Comparison of ENCODE assay signal across 8 cellular contexts in the genomic region with DNA sequence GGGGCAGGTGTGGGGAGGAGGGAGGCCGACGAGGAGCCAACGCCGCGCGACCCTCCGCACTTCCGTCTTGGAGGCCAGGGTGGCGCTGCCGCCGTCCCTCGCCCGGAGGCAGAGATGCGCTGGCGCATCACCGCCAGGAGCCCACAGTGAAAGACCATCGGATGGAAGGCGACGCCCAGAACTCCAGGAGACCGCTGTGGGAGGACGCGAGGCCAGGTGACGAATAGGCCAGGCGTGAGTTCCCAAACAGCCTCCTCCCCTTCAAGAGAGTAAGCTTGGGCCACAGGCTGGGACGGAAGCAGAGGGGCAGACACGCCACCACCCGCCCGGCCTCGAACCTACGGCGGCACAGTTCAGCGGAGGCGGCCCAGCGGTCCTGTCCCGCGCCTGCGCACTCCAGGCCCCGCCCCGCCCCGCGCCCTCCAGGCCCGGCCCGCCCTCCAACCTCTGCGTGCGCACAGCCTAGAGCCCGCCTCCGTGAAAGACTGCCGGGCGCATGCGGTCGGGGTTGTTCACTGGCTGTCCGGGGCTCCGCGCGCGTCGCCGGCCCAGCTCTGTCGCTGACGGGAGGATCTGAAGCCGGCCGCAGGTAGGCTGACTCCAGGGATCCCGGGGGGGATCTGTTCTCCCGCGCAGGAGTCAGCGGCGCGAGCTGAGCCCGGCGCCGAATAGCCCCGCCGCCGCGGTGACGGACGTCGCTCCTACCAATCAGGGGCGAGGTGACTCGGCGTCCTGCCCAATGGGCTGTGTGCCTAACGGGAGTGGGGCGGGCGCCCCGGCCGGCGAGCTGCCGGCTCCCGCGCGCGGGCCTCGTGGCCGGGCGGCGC. TPM values are rescaled to one million over a fixed set of nuclear protein-coding genes. Genes with fewer than 3 reads are reported as not detected.
DNase-seq lines count a peak whose midpoint lies in the region; ATAC-seq, FAIRE-seq and TF ChIP-seq lines count a peak whose summit lies in the region.

A gene with protein sequence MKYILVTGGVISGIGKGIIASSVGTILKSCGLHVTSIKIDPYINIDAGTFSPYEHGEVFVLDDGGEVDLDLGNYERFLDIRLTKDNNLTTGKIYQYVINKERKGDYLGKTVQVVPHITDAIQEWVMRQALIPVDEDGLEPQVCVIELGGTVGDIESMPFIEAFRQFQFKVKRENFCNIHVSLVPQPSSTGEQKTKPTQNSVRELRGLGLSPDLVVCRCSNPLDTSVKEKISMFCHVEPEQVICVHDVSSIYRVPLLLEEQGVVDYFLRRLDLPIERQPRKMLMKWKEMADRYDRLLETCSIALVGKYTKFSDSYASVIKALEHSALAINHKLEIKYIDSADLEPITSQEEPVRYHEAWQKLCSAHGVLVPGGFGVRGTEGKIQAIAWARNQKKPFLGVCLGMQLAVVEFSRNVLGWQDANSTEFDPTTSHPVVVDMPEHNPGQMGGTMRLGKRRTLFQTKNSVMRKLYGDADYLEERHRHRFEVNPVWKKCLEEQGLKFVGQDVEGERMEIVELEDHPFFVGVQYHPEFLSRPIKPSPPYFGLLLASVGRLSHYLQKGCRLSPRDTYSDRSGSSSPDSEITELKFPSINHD (plus strand): TSS at position 456 of the 827 bp plus-strand sequence. CDS start 3,595 bp downstream, outside the sequence.

- peak within 1 kb of the TSS; percentile 96 for H3K27ac Mint-ChIP-seq in activated naive CD8-positive, alpha-beta T cell treated with anti-CD3 and anti-CD28 coated beads, Interleukin-2, amount 10 ng/mL, durations not matched to agents 7 days and 5 days

- peak within 1 kb of the TSS; percentile 93 for H3K4me3 Mint-ChIP-seq in activated naive CD8-positive, alpha-beta T cell treated with anti-CD3 and anti-CD28 coated beads, Interleukin-2, amount 10 ng/mL, durations not matched to agents 7 days and 5 days

- H3F3A ChIP-seq in SU-DHL-6 (ENCODE audit: insufficient read depth), result no peaks in the 10 kb centered on the region

- H3K79me2 ChIP-seq in SU-DHL-6 (ENCODE audit: insufficient read depth, low read length), result peaks cover 45% of the 10 kb centered on the region

- H3K9me2 ChIP-seq in SU-DHL-6 (replicated peaks; ENCODE audit: insufficient read depth, low read length), result no peaks in the 10 kb centered on the region

- peaks cover 0 to 17% (median 13%) of the 10 kb centered on the region in 3 donors for H3K4me1 ChIP-seq in pancreas
- peaks cover 0 to 73% (median 38%) of the 10 kb centered on the region in 4 donors for H3K4me1 ChIP-seq in tibial artery

- peaks cover 18% of the 10 kb centered on the region; the same call in 1 of the 2 replicates for H4K20me1 ChIP-seq in SU-DHL-6 (ENCODE audit: low read depth, low read length)

- H3K9me3 Mint-ChIP-seq in activated naive CD8-positive, alpha-beta T cell treated with anti-CD3 and anti-CD28 coated beads, Interleukin-2, amount 10 ng/mL, durations not matched to agents 7 days and 5 days, result no peaks in the 10 kb centered on the region

- H3K4me3 ChIP-seq in GM12875 (ENCODE audit: low read depth, low read length) (peak within 1 kb of the TSS; percentile 87), SU-DHL-6 (ENCODE audit: insufficient read depth, low read length, poor library complexity, severe bottlenecking) (peak within 1 kb of the TSS; percentile 93), pancreas (peak within 1 kb of the TSS; percentile 62 to 95 (median 64)), tibial artery (peak within 1 kb of the TSS; percentile 78 to 89)

- ATAC-seq in HG02763 (IDR thresholded peaks at IDR 0.05; ENCODE audit: unreplicated experiment) (peak; percentile 87), Right ventricle myocardium inferior (peak; percentile 97), pancreas (peak; percentile 93 to 96 (median 94))
- peak; percentile 92 for ATAC-seq in activated naive CD8-positive, alpha-beta T cell treated with anti-CD3 and anti-CD28 coated beads, Interleukin-2, amount 10 ng/mL, durations not matched to agents 7 days and 5 days (ENCODE audit: low read depth)

- POLR2A ChIA-PET in activated naive CD8-positive, alpha-beta T cell treated with anti-CD3 and anti-CD28 coated beads, Interleukin-2, amount 10 ng/mL, durations not matched to agents 7 days and 5 days (lab: Charles Lee), result interaction anchor here (0.8 to 2.7 kb wide), 21 partner anchors 14 to 1788 kb away, joined by 3 to 28 read pairs (median 3); a partner anchor contains a TSS

- peak within 1 kb of the TSS; percentile 73 for H3K4me2 ChIP-seq in SU-DHL-6 (ENCODE audit: low read depth, low read length, poor library complexity, severe bottlenecking)

- peaks cover 16% of the 10 kb centered on the region for H3K36me3 Mint-ChIP-seq in activated naive CD8-positive, alpha-beta T cell treated with anti-CD3 and anti-CD28 coated beads, Interleukin-2, amount 10 ng/mL, durations not matched to agents 7 days and 5 days

- WGBS in pancreas, 2 donors, result 1% methylated on average over 60 to 96 of the region's 96 CpGs

- H3K9ac ChIP-seq in SU-DHL-6 (ENCODE audit: low read length), result peak within 1 kb of the TSS; percentile 99

- intact Hi-C loops in Right ventricle myocardium inferior (cut with DNase I) (loop anchor here (5.0 kb wide), 1 partner anchor 263 kb away; a partner anchor contains a TSS), pancreas (cut with DNase I) (no loop called here), tibial artery (cut with DNase I; ENCODE audit: low total_unique reads) (no loop called here)

- DNase-seq in NCI-H1417 (lab: John Stamatoyannopoulos, UW), result peak; percentile 97 to 99 (median 98)
- DNase-seq in activated naive CD8-positive, alpha-beta T cell treated with anti-CD3 and anti-CD28 coated beads, Interleukin-2, amount 10 ng/mL, durations not matched to agents 7 days and 5 days, result peak; percentile 98
- DNase-seq in Right ventricle myocardium inferior (ENCODE audit: missing footprints), result peak; percentile 97
- peak; percentile 93 to 99 (median 98) for DNase-seq in pancreas
- DNase-seq in tibial artery, result peak; percentile 92 to 97

- H2AFZ ChIP-seq in SU-DHL-6 (ENCODE audit: low read depth, low read length, severe bottlenecking), result peak within 1 kb of the TSS; percentile 82

- FAIRE-seq in pancreas (lab: Jason Lieb, UNC), result no peak

- no peaks in the 10 kb centered on the region for H3K27me3 Mint-ChIP-seq in activated naive CD8-positive, alpha-beta T cell treated with anti-CD3 and anti-CD28 coated beads, Interleukin-2, amount 10 ng/mL, durations not matched to agents 7 days and 5 days

- H3K27me3 ChIP-seq in SU-DHL-6 (ENCODE audit: low read length) (no peaks in the 10 kb centered on the region), pancreas (no peaks in the 10 kb centered on the region), tibial artery (no peaks in the 10 kb centered on the region)

- no peaks in the 10 kb centered on the region for H3K9me3 ChIP-seq in SU-DHL-6 (ENCODE audit: insufficient read depth, low read length)
- H3K9me3 ChIP-seq in pancreas, result no peaks in the 10 kb centered on the region
- H3K9me3 ChIP-seq in tibial artery, result no peaks in the 10 kb centered on the region

- peaks cover 8% of the 10 kb centered on the region for H3K36me3 ChIP-seq in SU-DHL-6 (ENCODE audit: low read length)
- no peaks in the 10 kb centered on the region for H3K36me3 ChIP-seq in pancreas
- H3K36me3 ChIP-seq in tibial artery, result peaks cover 0 to under 1% (median 0%) of the 10 kb centered on the region in 3 donors

- TF ChIP-seq CTCF in GM12875 (IDR thresholded peaks at IDR 0.05; ENCODE audit: borderline replicate concordance, insufficient read depth, low read depth, low read length) (peak; percentile 44; the same call in 1 of the 2 replicates), SU-DHL-6 (IDR thresholded peaks at IDR 0.05; ENCODE audit: insufficient read depth, low read length, poor library complexity, severe bottlenecking) (peak; percentile 23), pancreas (IDR thresholded peaks at IDR 0.05) (no peak), tibial artery (IDR thresholded peaks at IDR 0.05) (peak in 1 of 2 experiments; percentile 22)

- H3K4me1 Mint-ChIP-seq in activated naive CD8-positive, alpha-beta T cell treated with anti-CD3 and anti-CD28 coated beads, Interleukin-2, amount 10 ng/mL, durations not matched to agents 7 days and 5 days, result peaks cover 37% of the 10 kb centered on the region

- H3K27ac ChIP-seq in SU-DHL-6 (ENCODE audit: low read depth, low read length), result peak within 1 kb of the TSS; percentile 95
- peak within 1 kb of the TSS; percentile 83 to 85 (median 85) for H3K27ac ChIP-seq in pancreas
- peak within 1 kb of the TSS; percentile 91 to 97 for H3K27ac ChIP-seq in tibial artery

RNA-seq across cellular contexts. Expression of the gene that starts here (rescaled TPM):
- 10 to 100 TPM; 45.1 to 47.5 TPM for total RNA-seq in activated naive CD8-positive, alpha-beta T cell treated with anti-CD3 and anti-CD28 coated beads, Interleukin-2, amount 10 ng/mL, durations not matched to agents 7 days and 5 days
- total RNA-seq in Right ventricle myocardium inferior (7.2 TPM), pancreas (1 to 10 TPM; 4.1 to 8.7 (median 7.6) TPM)
- 1 to 10 TPM; 5.9 to 7.1 TPM for polyA plus RNA-seq in pancreas

Comparison
In these comparisons a context has a peak if more than half of its experiments do, and no peak if none do; other contexts are left out.
1. Peak in every context shown above with its lines: DNase-seq, ATAC-seq, H3K4me3 ChIP-seq and H3K27ac ChIP-seq.
2. CTCF ChIP-seq: peak in GM12875 (single experiment) and SU-DHL-6 (single experiment); none in pancreas (0 of 4).